In genomic region chr5:35440409-35440808, GRCh38 we compare ENCODE assay signal across 18 cellular contexts.
A peak's percentile ranks its signal among the peaks of the same experiment; 100 is the strongest.
DNase-seq lines count a peak whose midpoint lies in the region; ATAC-seq and TF ChIP-seq lines count a peak whose summit lies in the region.
"Had no signal": no experiment of that assay in that cellular context is flagged by ENCODE, and none has a peak within 500 bp of the region (broad histone marks: within the 10 kb centered on the region; RNA-seq: fewer than 3 reads in every experiment).

No MANE protein-coding gene starts in this region.

- no peak for TF ChIP-seq CTCF in smooth muscle cell (IDR thresholded peaks at IDR 0.05; ENCODE audit: borderline replicate concordance, insufficient read depth, poor library complexity, severe bottlenecking)

- no peaks in the 10 kb centered on the region for H3K9me3 ChIP-seq in smooth muscle cell (replicated peaks; ENCODE audit: low read depth)
- H3K9me3 ChIP-seq: BLaER1 had no signal

- no peaks in the 10 kb centered on the region for H3F3A ChIP-seq in smooth muscle cell (ENCODE audit: low read depth)

- no peak overlapping the region for H3K4me3 ChIP-seq in smooth muscle cell
- H3K4me3 ChIP-seq: BLaER1, K562 had no signal

- no peaks in the 10 kb centered on the region for H4K20me1 ChIP-seq in smooth muscle cell (ENCODE audit: low read depth)
- H4K20me1 ChIP-seq: BLaER1 had no signal

- H3K9ac ChIP-seq in smooth muscle cell (ENCODE audit: low read depth), result no peak overlapping the region
- H3K9ac ChIP-seq: BLaER1 had no signal

- peak overlapping the region; percentile 7 for H2AFZ ChIP-seq in smooth muscle cell (ENCODE audit: low read depth)

- H3K79me2 ChIP-seq in smooth muscle cell (ENCODE audit: low read depth), result no peaks in the 10 kb centered on the region

- DNase-seq in NOMO-1 treated with DMSO at 0.1 percent for 48 hours (lab: John Stamatoyannopoulos, UW; ENCODE audit: unreplicated experiment), result peak; percentile 87
- no peak for DNase-seq in NOMO-1 treated with dmso at 0.1 percent for 144 hours (lab: John Stamatoyannopoulos, UW; ENCODE audit: unreplicated experiment)
- peak; percentile 48 for DNase-seq in MV-4-11 (lab: John Stamatoyannopoulos, UW)
- no peak for DNase-seq in smooth muscle cell (lab: John Stamatoyannopoulos, UW; ENCODE audit: unreplicated experiment)
- DNase-seq in NCI-H187 treated with DMSO at 0.1 percent for 48 hours (lab: John Stamatoyannopoulos, UW), result no peak
- no peak for DNase-seq in activated CD4-positive, alpha-beta T cell treated with anti-CD3 and anti-CD28 coated beads, Interleukin-2, amount 50 U/mL, for 4 hours
- DNase-seq: AML-193; Calu3; CD4-positive, CD25-positive, alpha-beta regulatory T cell; DMS 273 treated with DMSO at 0.1 percent for 48 hours; HCEC 1CT; HFFc6 had no signal

- H3K27ac ChIP-seq in smooth muscle cell (ENCODE audit: low read depth), result no peak overlapping the region
- H3K27ac ChIP-seq: 22Rv1, BLaER1, HL-60 had no signal

- 50% methylated on average over 2 of the region's 2 CpGs for WGBS in smooth muscle cell (ENCODE audit: low lambda C conversion rate)

- H3K36me3 ChIP-seq in smooth muscle cell (ENCODE audit: low read depth), result no peaks in the 10 kb centered on the region
- H3K36me3 ChIP-seq: BLaER1 had no signal

- peaks cover 3% of the 10 kb centered on the region for H3K4me1 ChIP-seq in smooth muscle cell (ENCODE audit: low read depth)
- H3K4me1 ChIP-seq: BLaER1 had no signal

- H3K4me2 ChIP-seq in smooth muscle cell, result no peak overlapping the region
- H3K4me2 ChIP-seq: BLaER1 had no signal

- no peaks in the 10 kb centered on the region for H3K27me3 ChIP-seq in smooth muscle cell (ENCODE audit: low read depth)
- H3K27me3 ChIP-seq: BLaER1 had no signal

- ATAC-seq in GM19324 (IDR thresholded peaks at IDR 0.05; ENCODE audit: low FRiP score, unreplicated experiment), result peak; percentile 52
- ATAC-seq in HG02642 (IDR thresholded peaks at IDR 0.05; ENCODE audit: poor library complexity, unreplicated experiment), result no peak
- ATAC-seq: K562 had no signal

Comparison
In these comparisons a context has a peak if more than half of its experiments do, and no peak if none do; other contexts are left out.
1. DNase-seq: peak in NOMO-1 treated with DMSO at 0.1 percent for 48 hours (single experiment) and MV-4-11 (single experiment); none in NOMO-1 treated with dmso at 0.1 percent for 144 hours (single experiment), smooth muscle cell (single experiment), NCI-H187 treated with DMSO at 0.1 percent for 48 hours (single experiment) and activated CD4-positive, alpha-beta T cell treated with anti-CD3 and anti-CD28 coated beads, Interleukin-2, amount 50 U/mL, for 4 hours (0 of 2).